8 cellular contexts compared by ENCODE assay signal in the genomic region with DNA sequence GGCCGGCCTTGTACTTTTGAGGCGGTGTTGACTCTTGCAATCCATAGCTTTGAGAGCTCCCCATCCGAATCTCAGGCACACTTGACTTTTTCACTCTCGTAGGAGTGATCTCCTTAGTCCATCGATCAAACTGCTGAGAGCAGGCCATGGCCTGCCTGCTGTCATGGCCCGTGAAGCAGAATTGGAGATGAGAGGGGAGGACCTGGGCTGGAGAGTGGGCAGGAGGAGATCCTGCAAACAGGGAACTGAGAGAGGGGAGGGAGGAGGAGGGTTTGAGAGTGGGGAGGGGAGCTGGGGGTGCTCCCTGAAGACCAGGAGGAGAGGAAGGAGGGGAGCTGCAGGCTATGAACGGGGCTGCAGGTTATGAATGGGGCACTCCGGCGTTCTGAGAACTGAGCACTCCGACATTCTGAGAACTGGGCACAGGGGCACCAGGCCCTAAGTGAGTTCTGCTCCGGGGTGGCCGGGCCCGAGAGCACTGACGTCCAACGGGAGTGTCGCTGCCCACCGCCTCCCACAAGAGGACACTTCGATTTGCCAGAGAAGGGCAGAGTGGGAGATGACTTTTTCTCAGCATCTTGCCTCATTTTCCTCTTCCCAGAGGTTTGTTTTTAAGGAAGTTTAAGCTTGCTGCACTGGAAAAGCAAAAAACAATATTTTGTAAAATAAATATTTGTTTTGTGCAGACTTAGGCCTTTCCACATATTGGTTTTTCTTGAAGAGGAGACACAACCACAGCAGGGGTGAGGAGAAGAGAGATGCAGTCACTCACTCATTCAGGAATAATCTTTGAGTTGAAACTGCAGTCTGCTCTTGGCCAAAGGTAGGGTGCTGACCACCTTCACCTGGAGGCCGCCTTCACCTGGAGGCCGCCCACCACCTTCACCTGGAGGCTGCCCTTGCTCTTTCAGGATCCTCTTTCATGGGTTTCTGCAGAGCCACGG.
DNase-seq lines count a peak whose midpoint lies in the region; ATAC-seq and TF ChIP-seq lines count a peak whose summit lies in the region.
"Not testable (repeated sequence)": the region's sequence is repeated elsewhere in the genome, so short reads cannot be mapped to it uniquely, and the experiment has no call there.

No MANE protein-coding gene starts in this region.

- not testable (repeated sequence) for H2AK5ac ChIP-seq in neuronal stem cell (ENCODE audit: low read depth, low read length)

- not testable (repeated sequence) for H2BK120ac ChIP-seq in neuronal stem cell (ENCODE audit: low read depth, low read length)

- DNase-seq in CD1c-positive myeloid dendritic cell (ENCODE audit: extremely low spot score): peak; percentile 66
- peak; percentile 27 for DNase-seq in activated CD8-positive, alpha-beta memory T cell treated with anti-CD3 and anti-CD28 coated beads, Interleukin-2, amount 10 ng/mL, durations not matched to agents 7 days and 5 days
- DNase-seq in coronary artery (ENCODE audit: low spot score): peak; percentile 41
- peak; percentile 27 for DNase-seq in islet precursor cell
- DNase-seq in right lobe of liver: peak in 2 of 3 donors; percentile 6 to 38
- DNase-seq in neuronal stem cell (ENCODE audit: low spot score): not testable (repeated sequence)
- DNase-seq in spleen: peak; percentile 48
- DNase-seq in ureter (ENCODE audit: low spot score): peak; percentile 34

- not testable (repeated sequence) for H3K4me3 ChIP-seq in coronary artery; right lobe of liver; neuronal stem cell (ENCODE audit: low read length in 2 of 2); spleen

- H2BK5ac ChIP-seq in neuronal stem cell (ENCODE audit: low read length): not testable (repeated sequence)

- H3K27me3 Mint-ChIP-seq in activated CD8-positive, alpha-beta memory T cell treated with anti-CD3 and anti-CD28 coated beads, Interleukin-2, amount 10 ng/mL, durations not matched to agents 7 days and 5 days: not testable (repeated sequence)

- not testable (repeated sequence) for ATAC-seq in activated CD8-positive, alpha-beta memory T cell treated with anti-CD3 and anti-CD28 coated beads, Interleukin-2, amount 10 ng/mL, durations not matched to agents 7 days and 5 days
- peak in 2 of 4 donors; percentile 15 to 37 for ATAC-seq in right lobe of liver

- not testable (repeated sequence) for H3K4me3 Mint-ChIP-seq in activated CD8-positive, alpha-beta memory T cell treated with anti-CD3 and anti-CD28 coated beads, Interleukin-2, amount 10 ng/mL, durations not matched to agents 7 days and 5 days

- not testable (repeated sequence) for H3K27ac ChIP-seq in coronary artery; right lobe of liver; neuronal stem cell (replicated peaks; ENCODE audit: low read length); spleen

- not testable (repeated sequence) for H4K91ac ChIP-seq in neuronal stem cell (ENCODE audit: low read depth, low read length, poor library complexity)

- not testable (repeated sequence) for TF ChIP-seq POLR2A in right lobe of liver (IDR thresholded peaks at IDR 0.05); spleen (IDR thresholded peaks at IDR 0.05)

- H3K18ac ChIP-seq in neuronal stem cell (ENCODE audit: low read length): peak overlapping the region; percentile 38

- CTCF ChIA-PET in activated CD8-positive, alpha-beta memory T cell treated with anti-CD3 and anti-CD28 coated beads, Interleukin-2, amount 10 ng/mL, durations not matched to agents 7 days and 5 days (lab: Charles Lee): not testable (repeated sequence)

- H3K23ac ChIP-seq in neuronal stem cell (ENCODE audit: low read depth, low read length, poor library complexity): not testable (repeated sequence)

- H3K9ac ChIP-seq in neuronal stem cell (ENCODE audit: low read depth, low read length, poor library complexity): not testable (repeated sequence)

- H3K27ac Mint-ChIP-seq in activated CD8-positive, alpha-beta memory T cell treated with anti-CD3 and anti-CD28 coated beads, Interleukin-2, amount 10 ng/mL, durations not matched to agents 7 days and 5 days: not testable (repeated sequence)

- not testable (repeated sequence) for H3K14ac ChIP-seq in neuronal stem cell (ENCODE audit: low read length)

- TF ChIP-seq CTCF in coronary artery (IDR thresholded peaks at IDR 0.05); right lobe of liver (IDR thresholded peaks at IDR 0.05); spleen (IDR thresholded peaks at IDR 0.05 in 8 of 11, conservative IDR thresholded peaks at IDR 0.05 in 3 of 11): not testable (repeated sequence)

- not testable (repeated sequence) for H2BK15ac ChIP-seq in neuronal stem cell (ENCODE audit: low read length)

- not testable (repeated sequence) for H2AFZ ChIP-seq in neuronal stem cell (ENCODE audit: low read length)

- not testable (repeated sequence) for H3K4me1 ChIP-seq in right lobe of liver; neuronal stem cell (ENCODE audit: control insufficient read depth in 2 of 2, insufficient read depth in 1 of 2, low read depth in 1 of 2, low read length in 2 of 2); spleen

- not testable (repeated sequence) for H3K36me3 Mint-ChIP-seq in activated CD8-positive, alpha-beta memory T cell treated with anti-CD3 and anti-CD28 coated beads, Interleukin-2, amount 10 ng/mL, durations not matched to agents 7 days and 5 days

- H3K79me1 ChIP-seq in neuronal stem cell (ENCODE audit: low read depth, low read length): not testable (repeated sequence)

- H3K27me3 ChIP-seq in right lobe of liver; neuronal stem cell (ENCODE audit: control insufficient read depth in 3 of 3, insufficient read depth in 3 of 3, low read depth in 1 of 3, low read length in 3 of 3); spleen (replicated peaks in 1 of 7): not testable (repeated sequence)

- not testable (repeated sequence) for H4K8ac ChIP-seq in neuronal stem cell (ENCODE audit: low read depth, low read length)

- not testable (repeated sequence) for H3K36me3 ChIP-seq in right lobe of liver; neuronal stem cell (replicated peaks in 1 of 2; ENCODE audit: control insufficient read depth in 2 of 2, insufficient read depth in 2 of 2, low read length in 2 of 2)
- peaks cover 0 to 30% (median 0%) of the 10 kb centered on the region in 6 donors for H3K36me3 ChIP-seq in spleen

- H3K4me2 ChIP-seq in neuronal stem cell (ENCODE audit: insufficient read depth, low read length, poor library complexity, severe bottlenecking): not testable (repeated sequence)

- not testable (repeated sequence) for H3K4me1 Mint-ChIP-seq in activated CD8-positive, alpha-beta memory T cell treated with anti-CD3 and anti-CD28 coated beads, Interleukin-2, amount 10 ng/mL, durations not matched to agents 7 days and 5 days

- 71% methylated on average over 4 of the region's 21 CpGs for WGBS in right lobe of liver (ENCODE audit: insufficient coverage, low coverage, low lambda C conversion rate, missing lambda C conversion rate)
- WGBS in neuronal stem cell (ENCODE audit: extremely low coverage in 2 of 2, insufficient read length in 2 of 2, insufficient replicate concordance in 1 of 2), 2 donors: no CpG with 5 or more reads among the region's 21 CpGs
- WGBS in spleen, 5 donors: 89 to 93% (median 92%) methylated on average over 21 of the region's 21 CpGs

- intact Hi-C loops in right lobe of liver (cut with DNase I); spleen (cut with DNase I; ENCODE audit: low total_unique reads): not testable (repeated sequence)

- not testable (repeated sequence) for H3K9me3 Mint-ChIP-seq in activated CD8-positive, alpha-beta memory T cell treated with anti-CD3 and anti-CD28 coated beads, Interleukin-2, amount 10 ng/mL, durations not matched to agents 7 days and 5 days (ENCODE audit: low read depth)

- H3K9me3 ChIP-seq in right lobe of liver; neuronal stem cell (replicated peaks in 1 of 2; ENCODE audit: control insufficient read depth in 2 of 2, insufficient read depth in 1 of 2, low read depth in 1 of 2, low read length in 2 of 2); spleen: not testable (repeated sequence)

- H2BK12ac ChIP-seq in neuronal stem cell (ENCODE audit: low read length): not testable (repeated sequence)

- not testable (repeated sequence) for H3K4ac ChIP-seq in neuronal stem cell (ENCODE audit: low read length)
